10 cellular contexts compared by ENCODE assay signal in the genomic region with DNA sequence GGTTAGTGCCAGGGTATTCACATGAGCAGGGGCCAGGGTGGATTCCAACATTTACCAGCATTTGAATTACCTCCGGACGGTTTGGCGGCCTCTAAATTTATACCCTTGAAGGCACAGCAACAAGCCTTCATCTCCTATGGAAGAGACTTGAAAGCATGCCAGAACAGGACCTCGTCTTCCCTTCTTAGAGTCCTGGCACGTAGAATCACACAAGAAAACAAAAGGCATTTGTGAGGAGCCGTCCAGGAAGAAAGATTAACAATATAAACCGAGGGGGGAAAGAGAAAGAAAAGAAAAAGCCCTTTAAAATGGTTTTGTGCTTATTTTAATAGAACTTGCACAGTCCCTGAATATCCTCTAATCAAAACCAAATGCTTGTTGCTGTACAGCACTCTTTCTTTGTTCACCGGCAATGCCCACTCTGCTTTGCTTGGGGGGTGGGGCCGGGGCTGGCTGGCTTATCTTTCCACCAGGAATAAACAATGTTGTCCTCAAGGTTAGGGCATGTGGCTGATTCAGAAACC.
DNase-seq lines count a peak whose midpoint lies in the region; ATAC-seq and TF ChIP-seq lines count a peak whose summit lies in the region.
"Had no signal": no experiment of that assay in that cellular context is flagged by ENCODE, and none has a peak within 500 bp of the region (broad histone marks: within the 10 kb centered on the region; RNA-seq: fewer than 3 reads in every experiment).

No MANE protein-coding gene starts in this region.

- H3K4me3 ChIP-seq in GM23338 = no peak overlapping the region
- H3K4me3 ChIP-seq in WERI-Rb-1 (ENCODE audit: low read depth, low read length) = peak overlapping the region; percentile 24
- H3K4me3 ChIP-seq in gastrocnemius medialis = peak overlapping the region in 3 of 4 donors; percentile 4 to 40 (median 17)

- H3K27me3 ChIP-seq in GM23338 (ENCODE audit: insufficient read depth) (no peaks in the 10 kb centered on the region), WERI-Rb-1 (ENCODE audit: insufficient read depth, low read depth, severe bottlenecking) (no peaks in the 10 kb centered on the region), gastrocnemius medialis (no peaks in the 10 kb centered on the region)

- peaks cover 23% of the 10 kb centered on the region for H3K4me1 Mint-ChIP-seq in GM23338

- peak overlapping the region; percentile 66; the same call in 1 of the 2 replicates for H2AFZ ChIP-seq in GM23338

- H3K79me2 ChIP-seq in GM23338 (replicated peaks; ENCODE audit: insufficient read depth) = no peaks in the 10 kb centered on the region

- TF ChIP-seq POLR2A in gastrocnemius medialis (IDR thresholded peaks at IDR 0.05) = no peak

- no peak overlapping the region for H3K4me2 ChIP-seq in GM23338

- no peaks in the 10 kb centered on the region for H3F3A ChIP-seq in GM23338 (replicated peaks; ENCODE audit: low read depth)

- no peaks in the 10 kb centered on the region for H3K4me1 ChIP-seq in GM23338 (ENCODE audit: insufficient read depth)
- H3K4me1 ChIP-seq in gastrocnemius medialis = no peaks in the 10 kb centered on the region

- ATAC-seq in GM23338 = no peak
- peak; percentile 32 for ATAC-seq in left ventricle myocardium superior
- ATAC-seq in gastrocnemius medialis = no peak
- ATAC-seq in HG03135 (IDR thresholded peaks at IDR 0.05; ENCODE audit: unreplicated experiment) = no peak
- ATAC-seq in left colon = no peak
- ATAC-seq: effector memory CD8-positive, alpha-beta T cell had no signal

- TF ChIP-seq CTCF in GM23338 (conservative IDR thresholded peaks at IDR 0.05; ENCODE audit: low read depth in 2 of 2) (no peak), WERI-Rb-1 (IDR thresholded peaks at IDR 0.05; ENCODE audit: low read depth, low read length) (no peak), gastrocnemius medialis (IDR thresholded peaks at IDR 0.05 in 4 of 5, conservative IDR thresholded peaks at IDR 0.05 in 1 of 5) (no peak)

- H3K27ac Mint-ChIP-seq in GM23338 = no peak overlapping the region; the same call in 1 of the 2 replicates
- H3K27ac Mint-ChIP-seq: effector memory CD8-positive, alpha-beta T cell had no signal

- no peak for DNase-seq in GM23338 (ENCODE audit: low spot score)
- peak; percentile 73 for DNase-seq in WERI-Rb-1
- peak; percentile 24 for DNase-seq in left ventricle myocardium superior
- no peak for DNase-seq in gastrocnemius medialis
- DNase-seq in HuH-7 (ENCODE audit: low spot score) = no peak
- DNase-seq in left colon = no peak
- no peak for DNase-seq in KG1 (lab: John Stamatoyannopoulos, UW)
- DNase-seq: effector memory CD8-positive, alpha-beta T cell; T-helper 9 cell had no signal

- H3K4me3 Mint-ChIP-seq in GM23338 = no peak overlapping the region
- H3K4me3 Mint-ChIP-seq: effector memory CD8-positive, alpha-beta T cell had no signal

- H3K9me2 ChIP-seq in GM23338 (ENCODE audit: insufficient read depth) = 0 out of 2 replicates have a peak, but pooled peaks cover under 1% of the 10 kb centered on the region

- intact Hi-C loops in left ventricle myocardium superior (cut with micrococcal nuclease) = no loop called here
- intact Hi-C loops in gastrocnemius medialis (cut with DNase I; ENCODE audit: low total_unique reads) = no loop called here
- intact Hi-C loops in left colon (cut with DNase I, micrococcal nuclease) = no loop called here

- in situ Hi-C loops in gastrocnemius medialis (cut with MboI; ENCODE audit: low sequenced_read_pairs in 4 of 4) = no loop called here

- H3K27ac ChIP-seq in GM23338 (ENCODE audit: low read depth) (no peak overlapping the region), WERI-Rb-1 (peak overlapping the region; percentile 78), gastrocnemius medialis (no peak overlapping the region)

- H4K20me1 ChIP-seq in GM23338 (replicated peaks; ENCODE audit: insufficient read depth) = no peaks in the 10 kb centered on the region

- H3K9me3 ChIP-seq in WERI-Rb-1 (ENCODE audit: severe bottlenecking) (peaks cover 3% of the 10 kb centered on the region), gastrocnemius medialis (no peaks in the 10 kb centered on the region)

- H3K9me3 Mint-ChIP-seq in GM23338 = no peaks in the 10 kb centered on the region

- no peaks in the 10 kb centered on the region for H3K36me3 ChIP-seq in GM23338 (ENCODE audit: insufficient read depth)
- no peaks in the 10 kb centered on the region for H3K36me3 ChIP-seq in WERI-Rb-1
- no peaks in the 10 kb centered on the region for H3K36me3 ChIP-seq in gastrocnemius medialis

- H3K36me3 Mint-ChIP-seq in GM23338 (ENCODE audit: low read depth) = no peaks in the 10 kb centered on the region

- no peaks in the 10 kb centered on the region for H3K27me3 Mint-ChIP-seq in GM23338 (ENCODE audit: insufficient read depth, low read depth, poor library complexity)
- H3K27me3 Mint-ChIP-seq: effector memory CD8-positive, alpha-beta T cell had no signal

TF ChIP-seq in GM23338, 12 proteins besides CTCF, POLR2A, EP300 and RAD21:
- TF ChIP-seq EZH2 (IDR thresholded peaks at IDR 0.05; ENCODE audit: low read depth, unreplicated experiment) = no peak

Comparison
In these comparisons a context has a peak if more than half of its experiments do, and no peak if none do; other contexts are left out.
1. DNase-seq: peak in WERI-Rb-1 (single experiment) and left ventricle myocardium superior (single experiment); none in GM23338 (single experiment), gastrocnemius medialis (0 of 2), HuH-7 (single experiment), left colon (0 of 2) and KG1 (single experiment).